In the genomic region with DNA sequence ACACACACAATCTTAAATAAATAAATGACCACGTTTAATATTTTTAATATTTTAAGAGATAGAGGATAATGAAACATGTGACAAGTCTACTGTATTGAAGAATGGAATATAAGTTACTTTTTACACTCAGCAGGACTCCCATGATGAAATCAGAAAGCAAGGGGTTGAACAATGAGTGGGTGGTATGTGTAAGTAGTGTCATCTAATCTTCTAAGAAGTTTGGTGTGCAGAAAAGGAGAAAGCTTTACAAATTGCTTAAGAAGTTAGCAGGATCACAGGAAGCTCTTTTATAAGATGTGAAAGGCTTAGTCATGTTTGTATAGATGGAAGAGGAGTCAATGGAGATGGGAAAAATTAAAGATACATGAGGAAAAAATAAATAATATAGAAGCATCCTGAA, we compare ENCODE assay signal across 24 cellular contexts. TPM values are rescaled to one million over a fixed set of nuclear protein-coding genes. Genes with fewer than 3 reads are reported as not detected.
"Had no signal": no experiment of that assay in that cellular context is flagged by ENCODE, and none has a peak within 500 bp of the region (broad histone marks: within the 10 kb centered on the region; RNA-seq: fewer than 3 reads in every experiment).

No MANE protein-coding gene starts in this region.

- H3K4me3 Mint-ChIP-seq: effector memory CD8-positive, alpha-beta T cell; natural killer cell treated with Interleukin-12 subunit alpha and Interleukin-12 subunit beta and Interleukin-15 and Interleukin-18, amount 100 ng/mL, for 72 hours; neural progenitor cell; stimulated activated effector memory CD8-positive, alpha-beta T cell treated with anti-CD3 and anti-CD28 coated beads, Interleukin-12 subunit alpha, Interleukin-12 subunit beta, amount 100 ng/mL, for 72 hours; type B pancreatic cell had no signal

- H3K36me3 Mint-ChIP-seq: natural killer cell treated with Interleukin-12 subunit alpha and Interleukin-12 subunit beta and Interleukin-15 and Interleukin-18, amount 100 ng/mL, for 72 hours; stimulated activated effector memory CD8-positive, alpha-beta T cell treated with anti-CD3 and anti-CD28 coated beads, Interleukin-12 subunit alpha, Interleukin-12 subunit beta, amount 100 ng/mL, for 72 hours; type B pancreatic cell had no signal

- H3K27me3 Mint-ChIP-seq: effector memory CD8-positive, alpha-beta T cell; natural killer cell treated with Interleukin-12 subunit alpha and Interleukin-12 subunit beta and Interleukin-15 and Interleukin-18, amount 100 ng/mL, for 72 hours; progenitor cell of endocrine pancreas had no signal

- H3K27ac Mint-ChIP-seq: effector memory CD8-positive, alpha-beta T cell; natural killer cell treated with Interleukin-12 subunit alpha and Interleukin-12 subunit beta and Interleukin-15 and Interleukin-18, amount 100 ng/mL, for 72 hours; neural progenitor cell; progenitor cell of endocrine pancreas; stimulated activated effector memory CD8-positive, alpha-beta T cell treated with anti-CD3 and anti-CD28 coated beads, Interleukin-12 subunit alpha, Interleukin-12 subunit beta, amount 100 ng/mL, for 72 hours; type B pancreatic cell had no signal

- H3K9ac ChIP-seq: neural progenitor cell had no signal

- H3K9me3 Mint-ChIP-seq: type B pancreatic cell had no signal

- H3K4me1 Mint-ChIP-seq: stimulated activated effector memory CD8-positive, alpha-beta T cell treated with anti-CD3 and anti-CD28 coated beads, Interleukin-12 subunit alpha, Interleukin-12 subunit beta, amount 100 ng/mL, for 72 hours had no signal

- H3K27me3 ChIP-seq: esophagus muscularis mucosa, heart left ventricle, neural progenitor cell, pancreas, suprapubic skin, thyroid gland had no signal

- DNase-seq: effector memory CD8-positive, alpha-beta T cell; heart left ventricle; hippocampal formation; islet precursor cell; nucleus accumbens; pancreas; right cardiac atrium; stimulated activated CD4-positive, alpha-beta T cell treated with anti-CD3 and anti-CD28 coated beads, Interleukin-4, amount 100 ng/mL, for 1 hour; stimulated activated CD8-positive, alpha-beta memory T cell treated with anti-CD3 and anti-CD28 coated beads, Interleukin-4, amount 100 ng/mL, for 48 hours; stimulated activated naive CD8-positive, alpha-beta T cell treated with anti-CD3 and anti-CD28 coated beads, Interleukin-15, Interleukin-2, amounts not matched to agents 100 U/mL and 50 U/mL, for 24 hours; thyroid gland had no signal

- ATAC-seq: effector memory CD8-positive, alpha-beta T cell; heart left ventricle; left lobe of liver; natural killer cell treated with Interleukin-12 subunit alpha and Interleukin-12 subunit beta and Interleukin-15 and Interleukin-18, amount 100 ng/mL, for 72 hours; pancreas; right cardiac atrium; stimulated activated effector memory CD8-positive, alpha-beta T cell treated with anti-CD3 and anti-CD28 coated beads, Interleukin-12 subunit alpha, Interleukin-12 subunit beta, amount 100 ng/mL, for 72 hours; stimulated activated naive CD8-positive, alpha-beta T cell treated with anti-CD3 and anti-CD28 coated beads, Interleukin-15, Interleukin-2, amounts not matched to agents 100 U/mL and 50 U/mL, for 24 hours had no signal

- H3K36me3 ChIP-seq: esophagus muscularis mucosa, heart left ventricle, neural progenitor cell, pancreas, suprapubic skin, thyroid gland had no signal

- H3K4me2 ChIP-seq: neural progenitor cell had no signal

- H3K27ac ChIP-seq: epithelial cell of prostate, esophagus muscularis mucosa, heart left ventricle, neural progenitor cell, pancreas, suprapubic skin, thyroid gland had no signal

- H3K9me3 ChIP-seq: pancreas, thyroid gland had no signal

- H3K4me3 ChIP-seq: esophagus muscularis mucosa, heart left ventricle, neural progenitor cell, pancreas, suprapubic skin, thyroid gland had no signal

- H2AFZ ChIP-seq: neural progenitor cell had no signal

- H3K4me1 ChIP-seq: esophagus muscularis mucosa, heart left ventricle, neural progenitor cell, pancreas, suprapubic skin, thyroid gland had no signal

RNA-seq across cellular contexts. Expression of a gene that starts 47.8 kb away (rescaled TPM):
- total RNA-seq: esophagus muscularis mucosa; glomerular endothelial cell; heart left ventricle; left lobe of liver; lower leg skin; mucosa of gallbladder; myocyte; natural killer cell treated with Interleukin-12 subunit alpha and Interleukin-12 subunit beta and Interleukin-15 and Interleukin-18, amount 100 ng/mL, for 72 hours; pancreas; progenitor cell of endocrine pancreas; right cardiac atrium; suprapubic skin; thyroid gland had no signal
- polyA plus RNA-seq: heart left ventricle, pancreas, right cardiac atrium had no signal
